17 cellular contexts compared by ENCODE assay signal in the genomic region with DNA sequence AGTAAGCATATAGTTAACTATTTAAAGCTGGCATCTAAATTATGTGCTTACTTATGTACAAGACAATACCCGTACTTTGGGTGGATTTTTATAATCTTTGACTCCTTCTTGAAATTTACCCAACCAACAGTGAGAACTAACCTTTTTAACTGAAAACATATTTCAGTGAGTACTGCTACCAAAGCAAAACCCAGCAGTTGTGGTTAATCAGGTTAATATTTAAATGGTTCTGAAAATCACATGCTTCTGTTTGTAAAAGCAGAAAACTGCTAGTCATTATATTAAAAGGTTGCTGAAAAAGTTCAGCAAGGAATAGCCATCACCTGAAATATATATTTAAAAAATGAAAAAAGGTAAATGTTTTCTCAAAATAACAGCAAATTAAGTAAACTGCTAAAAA. TPM values are rescaled to one million over a fixed set of nuclear protein-coding genes. Genes with fewer than 3 reads are reported as not detected.
DNase-seq lines count a peak whose midpoint lies in the region; ATAC-seq, FAIRE-seq and TF ChIP-seq lines count a peak whose summit lies in the region.
"Had no signal": no experiment of that assay in that cellular context is flagged by ENCODE, and none has a peak within 500 bp of the region (broad histone marks: within the 10 kb centered on the region; RNA-seq: fewer than 3 reads in every experiment).

No MANE protein-coding gene starts in this region.

- no peak for TF ChIP-seq CTCF in A549 (IDR thresholded peaks at IDR 0.05)

- no peak overlapping the region for H3K27ac ChIP-seq in A549
- H3K27ac ChIP-seq: thyroid gland had no signal

- no peak for DNase-seq in A549 (ENCODE audit: low read depth in 1 of 2, low spot score in 1 of 2)
- DNase-seq in glomerular visceral epithelial cell (ENCODE audit: extremely low spot score) = peak; percentile 28
- DNase-seq in mucosa of gallbladder (ENCODE audit: low spot score) = no peak
- DNase-seq in stimulated activated CD4-positive, alpha-beta T cell treated with anti-CD3 and anti-CD28 coated beads, Interleukin-15, amount 100 ng/mL, for 24 hours = no peak
- DNase-seq in GF-D8 (lab: John Stamatoyannopoulos, UW) = no peak
- DNase-seq in NOMO-1 treated with DMSO at 0.1 percent for 48 hours (lab: John Stamatoyannopoulos, UW; ENCODE audit: unreplicated experiment) = no peak
- DNase-seq: activated B cell treated with CpG ODN at 0.5 μM for 24 hours; effector CD8-positive, alpha-beta T cell; naive thymus-derived CD8-positive, alpha-beta T cell; NCI-H2081 treated with DMSO at 0.1 percent for 48 hours; NCI-H748 treated with DMSO at 0.1 percent for 48 hours; right cardiac atrium; stimulated activated CD4-positive, alpha-beta T cell treated with anti-CD3 and anti-CD28 coated beads, Interleukin-2, amount 100 ng/mL, for 48 hours; T-helper 1 cell; thyroid gland had no signal

- H3K4me1 ChIP-seq in A549 = peaks cover 42% of the 10 kb centered on the region

- ATAC-seq in A549 (no peak), GM18907 (IDR thresholded peaks at IDR 0.05; ENCODE audit: unreplicated experiment) (peak; percentile 65), HG02798 (IDR thresholded peaks at IDR 0.05; ENCODE audit: poor library complexity, unreplicated experiment) (peak; percentile 41)
- ATAC-seq: naive thymus-derived CD8-positive, alpha-beta T cell; right cardiac atrium had no signal

- H3K9me3 ChIP-seq in A549 = no peaks in the 10 kb centered on the region
- H3K9me3 ChIP-seq: thyroid gland had no signal

- TF ChIP-seq POLR2A in A549 (IDR thresholded peaks at IDR 0.05; ENCODE audit: low read length) = no peak

- CTCF ChIA-PET in A549 (lab: Yijun Ruan, JAX) = no interaction called here

- no peak for TF ChIP-seq EP300 in A549 (IDR thresholded peaks at IDR 0.05)

- POLR2A ChIA-PET in A549 (lab: Yijun Ruan, JAX) = interaction anchor here (0.9 kb wide), 1 partner anchor 20 kb away, joined by 3 read pairs; the partner anchor contains the start of gene UBE2D3

- 0 out of 3 replicates have a peak overlapping the region, but pooled peaks have one; percentile 17 for H3K4me2 ChIP-seq in A549

- FAIRE-seq in A549 (lab: Jason Lieb, UNC) = no peak

- TF ChIP-seq RAD21 in A549 (conservative IDR thresholded peaks at IDR 0.05 in 1 of 2, IDR thresholded peaks at IDR 0.05 in 1 of 2) = no peak

- 63% methylated on average over 1 of the region's 1 CpG for WGBS in A549 (ENCODE audit: missing lambda C conversion rate)

- no peak overlapping the region for H3K4me3 ChIP-seq in A549
- H3K4me3 ChIP-seq: thyroid gland had no signal

TF ChIP-seq in A549, 52 proteins besides CTCF, POLR2A, EP300 and RAD21:
- TF ChIP-seq, protein P1, sequence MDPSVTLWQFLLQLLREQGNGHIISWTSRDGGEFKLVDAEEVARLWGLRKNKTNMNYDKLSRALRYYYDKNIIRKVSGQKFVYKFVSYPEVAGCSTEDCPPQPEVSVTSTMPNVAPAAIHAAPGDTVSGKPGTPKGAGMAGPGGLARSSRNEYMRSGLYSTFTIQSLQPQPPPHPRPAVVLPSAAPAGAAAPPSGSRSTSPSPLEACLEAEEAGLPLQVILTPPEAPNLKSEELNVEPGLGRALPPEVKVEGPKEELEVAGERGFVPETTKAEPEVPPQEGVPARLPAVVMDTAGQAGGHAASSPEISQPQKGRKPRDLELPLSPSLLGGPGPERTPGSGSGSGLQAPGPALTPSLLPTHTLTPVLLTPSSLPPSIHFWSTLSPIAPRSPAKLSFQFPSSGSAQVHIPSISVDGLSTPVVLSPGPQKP (IDR thresholded peaks at IDR 0.05; ENCODE audit: low read depth, low read length) = no peak
- TF ChIP-seq FOSB (CRISPR knock-in tag; IDR thresholded peaks at IDR 0.05) = no peak
- TF ChIP-seq HOXA7 (CRISPR knock-in tag; IDR thresholded peaks at IDR 0.05) = no peak
- no peak for TF ChIP-seq JUNB (IDR thresholded peaks at IDR 0.05)
- no peak for TF ChIP-seq CBX2 (IDR thresholded peaks at IDR 0.05; ENCODE audit: borderline replicate concordance, low read depth)
- no peak for TF ChIP-seq PHF8 (IDR thresholded peaks at IDR 0.05; ENCODE audit: borderline replicate concordance, low read depth)
- TF ChIP-seq CBX8 (IDR thresholded peaks at IDR 0.05) = no peak
- no peak for TF ChIP-seq USF2 (IDR thresholded peaks at IDR 0.05)
- TF ChIP-seq, protein P2, sequence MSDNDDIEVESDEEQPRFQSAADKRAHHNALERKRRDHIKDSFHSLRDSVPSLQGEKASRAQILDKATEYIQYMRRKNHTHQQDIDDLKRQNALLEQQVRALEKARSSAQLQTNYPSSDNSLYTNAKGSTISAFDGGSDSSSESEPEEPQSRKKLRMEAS (IDR thresholded peaks at IDR 0.05) = no peak
- no peak for TF ChIP-seq HOXB13 (CRISPR knock-in tag; IDR thresholded peaks at IDR 0.05; ENCODE audit: low read depth)
- no peak for TF ChIP-seq HDAC2 (IDR thresholded peaks at IDR 0.05)
- TF ChIP-seq HEYL (CRISPR knock-in tag; IDR thresholded peaks at IDR 0.05) = no peak
- TF ChIP-seq KDM5A (IDR thresholded peaks at IDR 0.05) = no peak
- TF ChIP-seq JUN (IDR thresholded peaks at IDR 0.05) = no peak
- TF ChIP-seq, protein P3, sequence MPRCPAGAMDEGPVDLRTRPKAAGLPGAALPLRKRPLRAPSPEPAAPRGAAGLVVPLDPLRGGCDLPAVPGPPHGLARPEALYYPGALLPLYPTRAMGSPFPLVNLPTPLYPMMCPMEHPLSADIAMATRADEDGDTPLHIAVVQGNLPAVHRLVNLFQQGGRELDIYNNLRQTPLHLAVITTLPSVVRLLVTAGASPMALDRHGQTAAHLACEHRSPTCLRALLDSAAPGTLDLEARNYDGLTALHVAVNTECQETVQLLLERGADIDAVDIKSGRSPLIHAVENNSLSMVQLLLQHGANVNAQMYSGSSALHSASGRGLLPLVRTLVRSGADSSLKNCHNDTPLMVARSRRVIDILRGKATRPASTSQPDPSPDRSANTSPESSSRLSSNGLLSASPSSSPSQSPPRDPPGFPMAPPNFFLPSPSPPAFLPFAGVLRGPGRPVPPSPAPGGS (IDR thresholded peaks at IDR 0.05) = no peak
- TF ChIP-seq ZC3H11A (IDR thresholded peaks at IDR 0.05) = no peak
- TF ChIP-seq NPAS2 (CRISPR knock-in tag; IDR thresholded peaks at IDR 0.05; ENCODE audit: borderline replicate concordance) = no peak
- TF ChIP-seq CHD4 (IDR thresholded peaks at IDR 0.05; ENCODE audit: borderline replicate concordance) = no peak
- TF ChIP-seq, protein P4, sequence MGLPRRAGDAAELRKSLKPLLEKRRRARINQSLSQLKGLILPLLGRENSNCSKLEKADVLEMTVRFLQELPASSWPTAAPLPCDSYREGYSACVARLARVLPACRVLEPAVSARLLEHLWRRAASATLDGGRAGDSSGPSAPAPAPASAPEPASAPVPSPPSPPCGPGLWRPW (IDR thresholded peaks at IDR 0.05) = no peak

RNA-seq across cellular contexts. Expression of gene UBE2D3, which starts 20.0 kb away (rescaled TPM):
- polyA plus RNA-seq in A549 (2011; rRNA removed) (254 and 338 TPM in 2 replicates), A549 (2017; fragmentation: RNase III; extraction: RNeasy Plus Mini Kit Qiagen cat#74134 plus additional on column Dnase treatment) (181 to 198 TPM (median 186 TPM) in 3 replicates)
- 194 and 198 TPM in 2 replicates for polyA plus RNA-seq in A549 (2012; cell fraction: cytosol; rRNA removed)
- 122 and 144 TPM in 2 replicates for polyA plus RNA-seq in A549 (2012; cell fraction: nucleus; rRNA removed)
- polyA minus RNA-seq in A549 (2011; rRNA and poly(A)+ RNA removed) = 148 and 152 TPM in 2 replicates
- 257 TPM for total RNA-seq in mucosa of gallbladder

RNA-seq across cellular contexts. Expression of gene MANBA, which starts 46.6 kb away (rescaled TPM):
- 10.4 and 12.4 TPM in 2 replicates for polyA plus RNA-seq in A549 (2011; rRNA removed)
- 10.6 and 11.4 TPM in 2 replicates for polyA plus RNA-seq in A549 (2012; cell fraction: cytosol; rRNA removed)
- polyA plus RNA-seq in A549 (2012; cell fraction: nucleus; rRNA removed) = 9.5 and 13.6 TPM in 2 replicates
- 8.3 to 9.8 TPM (median 9.3 TPM) in 3 replicates for polyA plus RNA-seq in A549 (2017; fragmentation: RNase III; extraction: RNeasy Plus Mini Kit Qiagen cat#74134 plus additional on column Dnase treatment)
- polyA minus RNA-seq in A549 (2011; rRNA and poly(A)+ RNA removed) = 14.5 and 16.1 TPM in 2 replicates
- 42.1 TPM for total RNA-seq in mucosa of gallbladder

Comparison
In these comparisons a context has a peak if more than half of its experiments do, and no peak if none do; other contexts are left out.
1. ATAC-seq: peak in GM18907 (single experiment) and HG02798 (single experiment); none in A549 (0 of 2).